ENCODE assay signal across 8 cellular contexts in genomic region chr18:8480506-8481328, GRCh38.
DNase-seq lines count a peak whose midpoint lies in the region; ATAC-seq and TF ChIP-seq lines count a peak whose summit lies in the region.

No MANE protein-coding gene starts in this region.

- TF ChIP-seq CTCF in DND-41 (IDR thresholded peaks at IDR 0.05; ENCODE audit: borderline replicate concordance, extremely low read depth, low read length, poor library complexity, severe bottlenecking) (peak; percentile 46), smooth muscle cell (IDR thresholded peaks at IDR 0.05; ENCODE audit: borderline replicate concordance, insufficient read depth, poor library complexity, severe bottlenecking) (peak; percentile 54)

- H3K36me3 ChIP-seq in DND-41 (ENCODE audit: insufficient read depth, low read length) = no peaks in the 10 kb centered on the region
- H3K36me3 ChIP-seq in smooth muscle cell (ENCODE audit: low read depth) = no peaks in the 10 kb centered on the region

- H3K9me3 ChIP-seq in DND-41 (ENCODE audit: insufficient read depth, low read length, severe bottlenecking) (no peaks in the 10 kb centered on the region), smooth muscle cell (replicated peaks; ENCODE audit: low read depth) (no peaks in the 10 kb centered on the region)

- H3K9ac ChIP-seq in DND-41 (ENCODE audit: low read depth, low read length) (no peak overlapping the region), smooth muscle cell (ENCODE audit: low read depth) (no peak overlapping the region)

- H4K20me1 ChIP-seq in DND-41 (ENCODE audit: insufficient read depth, low read length) = no peaks in the 10 kb centered on the region
- no peaks in the 10 kb centered on the region for H4K20me1 ChIP-seq in smooth muscle cell (ENCODE audit: low read depth)

- 0 out of 3 replicates have a peak, but pooled peaks have one; percentile 35 for ATAC-seq in DND-41 (ENCODE audit: insufficient read depth, low read depth)
- ATAC-seq in GM21825 (IDR thresholded peaks at IDR 0.05; ENCODE audit: unreplicated experiment) = no peak
- ATAC-seq in HG02588 (IDR thresholded peaks at IDR 0.05; ENCODE audit: unreplicated experiment) = no peak

- H2AFZ ChIP-seq in DND-41 (ENCODE audit: low read depth, low read length) (no peak overlapping the region), smooth muscle cell (ENCODE audit: low read depth) (no peak overlapping the region)

- no peak overlapping the region for H3K4me2 ChIP-seq in DND-41 (ENCODE audit: insufficient read depth, low read length)
- H3K4me2 ChIP-seq in smooth muscle cell = no peak overlapping the region

- H3K79me2 ChIP-seq in DND-41 (ENCODE audit: insufficient read depth, low read length) = no peaks in the 10 kb centered on the region
- H3K79me2 ChIP-seq in smooth muscle cell (ENCODE audit: low read depth) = no peaks in the 10 kb centered on the region

- H3K27me3 ChIP-seq in DND-41 (ENCODE audit: insufficient read depth, low read length, poor library complexity) (no peaks in the 10 kb centered on the region), smooth muscle cell (ENCODE audit: low read depth) (no peaks in the 10 kb centered on the region)

- H3F3A ChIP-seq in smooth muscle cell (ENCODE audit: low read depth) = no peaks in the 10 kb centered on the region

- 58% methylated on average over 16 of the region's 16 CpGs for WGBS in smooth muscle cell (ENCODE audit: low lambda C conversion rate)

- H3K4me1 ChIP-seq in DND-41 (ENCODE audit: insufficient read depth, low read length) = no peaks in the 10 kb centered on the region
- H3K4me1 ChIP-seq in smooth muscle cell (ENCODE audit: low read depth) = no peaks in the 10 kb centered on the region

- no peak overlapping the region for H3K4me3 ChIP-seq in DND-41 (ENCODE audit: low read depth in 1 of 2, low read length in 2 of 2)
- H3K4me3 ChIP-seq in smooth muscle cell = no peak overlapping the region

- H3K27ac ChIP-seq in DND-41 (ENCODE audit: low read length) (no peak overlapping the region), smooth muscle cell (ENCODE audit: low read depth) (no peak overlapping the region)

- peak; percentile 7 for DNase-seq in DND-41
- DNase-seq in NCI-H1694 (lab: John Stamatoyannopoulos, UW) = peak; percentile 74
- DNase-seq in amniotic stem cell (lab: John Stamatoyannopoulos, UW) = peak; percentile 29
- DNase-seq in hepatic stellate cell (ENCODE audit: low spot score) = peak; percentile 52
- no peak for DNase-seq in smooth muscle cell (lab: John Stamatoyannopoulos, UW; ENCODE audit: unreplicated experiment)
- no peak for DNase-seq in NCI-H2029 (lab: John Stamatoyannopoulos, UW)

Comparison
In these comparisons a context has a peak if more than half of its experiments do, and no peak if none do; other contexts are left out.
1. DNase-seq: peak in DND-41 (single experiment), NCI-H1694 (single experiment), amniotic stem cell (single experiment) and hepatic stellate cell (single experiment); none in smooth muscle cell (single experiment) and NCI-H2029 (single experiment).